In the genomic region with DNA sequence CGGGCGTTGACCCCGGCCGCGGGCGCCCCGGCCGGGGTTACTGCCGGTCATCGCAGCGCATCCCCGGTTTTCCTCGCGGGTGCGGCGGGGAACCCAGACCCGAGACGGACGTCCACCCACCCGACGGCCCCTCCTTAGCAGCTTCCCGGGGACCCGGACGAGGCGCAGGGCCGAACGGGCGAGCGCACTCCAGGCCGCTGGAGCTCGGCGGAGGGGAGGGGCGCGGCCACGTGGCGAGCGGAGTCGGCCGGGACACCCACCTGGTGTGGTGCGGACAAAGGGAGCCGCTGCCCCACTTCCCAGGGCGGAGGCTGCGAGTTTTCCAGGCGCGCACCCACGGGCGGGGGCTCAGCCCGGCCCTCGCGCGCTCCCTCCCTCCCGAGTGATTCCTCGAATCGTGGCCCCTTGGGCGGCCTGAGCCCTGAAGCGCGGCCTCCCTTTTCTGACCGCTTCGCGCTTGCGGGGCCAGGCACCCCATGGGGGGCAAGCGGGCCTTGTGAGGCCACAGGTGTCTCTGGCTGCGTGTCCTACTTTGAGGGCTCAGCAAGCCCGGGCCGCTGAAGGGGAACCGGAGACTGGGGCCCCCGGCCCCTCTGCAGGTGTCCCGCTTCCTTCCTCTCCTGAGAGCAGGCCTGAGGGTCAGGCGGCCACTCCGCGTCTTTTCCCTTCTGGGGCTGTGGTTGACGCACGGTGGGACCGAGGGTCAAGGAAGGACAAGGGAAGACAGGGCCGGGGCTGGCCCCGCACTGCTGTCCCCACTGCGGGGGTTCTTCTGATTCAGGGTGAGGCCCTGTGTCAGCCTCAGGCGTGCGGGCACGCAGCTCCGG, we compare ENCODE assay signal across 1 cellular context.
A peak's percentile ranks its signal among the peaks of the same experiment; 100 is the strongest.
TF ChIP-seq lines count a peak whose summit lies in the region.

No MANE protein-coding gene starts in this region.

TF ChIP-seq in SK-N-SH, 30 proteins besides CTCF, POLR2A, EP300 and RAD21 (continued from another document):
- no peak for TF ChIP-seq REST (IDR thresholded peaks at IDR 0.05; ENCODE audit: low read depth, low read length)
- TF ChIP-seq CHD2 (IDR thresholded peaks at IDR 0.05; ENCODE audit: low read length, partially characterized antibody) = peak; percentile 3
- peak; percentile 92 for TF ChIP-seq MAX (IDR thresholded peaks at IDR 0.05; ENCODE audit: low read depth)
- TF ChIP-seq RFX5 (IDR thresholded peaks at IDR 0.05; ENCODE audit: low read length) = no peak
- no peak for TF ChIP-seq JUND (IDR thresholded peaks at IDR 0.05)
- TF ChIP-seq RXRA (IDR thresholded peaks at IDR 0.05; ENCODE audit: borderline replicate concordance, low read depth) = peak; percentile 90; the same call in 1 of the 2 replicates
- TF ChIP-seq MEF2A (IDR thresholded peaks at IDR 0.05; ENCODE audit: borderline replicate concordance, low read depth) = no peak
- TF ChIP-seq GATA2 (CRISPR knock-in tag; IDR thresholded peaks at IDR 0.05) = no peak
- TF ChIP-seq YY1 (IDR thresholded peaks at IDR 0.05; ENCODE audit: low read depth) = no peak
- 0 out of 2 replicates have a peak, but pooled peaks have one; percentile 23 for TF ChIP-seq TAF1 (IDR thresholded peaks at IDR 0.05; ENCODE audit: borderline replicate concordance, low read depth, low read length)
- TF ChIP-seq, protein P1, sequence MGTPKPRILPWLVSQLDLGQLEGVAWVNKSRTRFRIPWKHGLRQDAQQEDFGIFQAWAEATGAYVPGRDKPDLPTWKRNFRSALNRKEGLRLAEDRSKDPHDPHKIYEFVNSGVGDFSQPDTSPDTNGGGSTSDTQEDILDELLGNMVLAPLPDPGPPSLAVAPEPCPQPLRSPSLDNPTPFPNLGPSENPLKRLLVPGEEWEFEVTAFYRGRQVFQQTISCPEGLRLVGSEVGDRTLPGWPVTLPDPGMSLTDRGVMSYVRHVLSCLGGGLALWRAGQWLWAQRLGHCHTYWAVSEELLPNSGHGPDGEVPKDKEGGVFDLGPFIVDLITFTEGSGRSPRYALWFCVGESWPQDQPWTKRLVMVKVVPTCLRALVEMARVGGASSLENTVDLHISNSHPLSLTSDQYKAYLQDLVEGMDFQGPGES (IDR thresholded peaks at IDR 0.05; ENCODE audit: low read depth, low read length) = no peak
- TF ChIP-seq POLR2AphosphoS5 (IDR thresholded peaks at IDR 0.05; ENCODE audit: low read depth, low read length) = no peak
- no peak for TF ChIP-seq TEAD4 (IDR thresholded peaks at IDR 0.05; ENCODE audit: borderline replicate concordance, insufficient read depth)
- peak; percentile 77 for TF ChIP-seq MXI1 (IDR thresholded peaks at IDR 0.05; ENCODE audit: low read depth, low read length)
- peak; percentile 28; the same call in 1 of the 2 replicates for TF ChIP-seq USF1 (IDR thresholded peaks at IDR 0.05; ENCODE audit: borderline replicate concordance, low read depth)
- TF ChIP-seq GABPA (IDR thresholded peaks at IDR 0.05; ENCODE audit: low read depth) = no peak
- TF ChIP-seq SMC3 (IDR thresholded peaks at IDR 0.05; ENCODE audit: low read depth, low read length) = no peak
TF ChIP-seq in SK-N-SH: peak in this region for 7.
